ENCODE assay signal across 17 cellular contexts in the genomic region with DNA sequence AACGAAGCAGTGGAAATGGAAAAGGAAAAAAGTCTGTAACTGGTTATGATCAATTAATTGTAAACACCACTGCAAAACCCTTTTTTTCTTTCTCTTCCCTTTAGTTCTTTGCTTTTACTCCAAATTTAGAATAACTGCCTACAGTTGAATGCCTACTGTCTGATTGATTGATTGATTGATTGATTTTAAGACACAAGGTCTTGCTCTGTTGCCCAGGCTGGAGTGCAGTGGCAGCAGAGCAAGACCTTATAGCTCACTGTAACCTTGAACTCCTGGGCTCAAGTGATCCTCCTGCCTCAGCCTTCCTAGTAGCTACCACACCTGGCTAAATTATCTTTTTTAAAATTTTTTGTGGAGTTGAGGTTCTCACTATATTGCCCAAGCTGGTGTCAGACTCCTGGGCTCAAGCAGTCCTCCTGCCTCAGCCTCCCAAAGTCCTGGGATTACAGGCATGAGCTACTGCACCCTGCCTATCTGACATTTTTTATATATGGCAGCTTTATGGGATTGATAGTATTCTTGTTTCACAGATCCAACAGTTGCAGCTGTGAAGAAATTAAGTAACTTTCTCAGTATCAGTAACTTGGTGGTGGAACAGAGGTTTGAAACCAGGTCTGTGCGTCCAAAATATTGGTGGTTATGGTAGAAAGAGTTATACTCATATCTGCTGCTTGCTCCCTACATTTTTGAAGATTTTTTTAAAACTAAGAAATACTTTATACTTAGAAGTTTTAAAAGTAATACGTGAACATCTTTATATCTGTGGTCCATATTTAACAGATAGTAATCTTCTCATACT. TPM values are rescaled to one million over a fixed set of nuclear protein-coding genes. Genes with fewer than 3 reads are reported as not detected.
A peak's percentile ranks its signal among the peaks of the same experiment; 100 is the strongest.
DNase-seq lines count a peak whose midpoint lies in the region; ATAC-seq and TF ChIP-seq lines count a peak whose summit lies in the region.
"Had no signal": no experiment of that assay in that cellular context is flagged by ENCODE, and none has a peak within 500 bp of the region (broad histone marks: within the 10 kb centered on the region; RNA-seq: fewer than 3 reads in every experiment).

No MANE protein-coding gene starts in this region.

- POLR2A ChIA-PET in activated naive CD8-positive, alpha-beta T cell treated with anti-CD3 and anti-CD28 coated beads, Interleukin-2, amount 10 ng/mL, durations not matched to agents 7 days and 5 days (lab: Charles Lee) = interaction anchor here (0.7 to 1.2 kb wide), 2 partner anchors 12 to 704 kb away, joined by 3 read pairs; a partner anchor contains a TSS
- POLR2A ChIA-PET in WTC11 (lab: Charles Lee) = no interaction called here

- H3K9me3 Mint-ChIP-seq in activated naive CD8-positive, alpha-beta T cell treated with anti-CD3 and anti-CD28 coated beads, Interleukin-2, amount 10 ng/mL, durations not matched to agents 7 days and 5 days = no peaks in the 10 kb centered on the region
- H3K9me3 Mint-ChIP-seq in activated naive CD8-positive, alpha-beta T cell treated with anti-CD3 and anti-CD28 coated beads, Interleukin-2, amount 50 U/mL, for 24 hours = no peaks in the 10 kb centered on the region
- H3K9me3 Mint-ChIP-seq in WTC11 (no peaks in the 10 kb centered on the region), progenitor cell of endocrine pancreas (ENCODE audit: low read depth) (no peaks in the 10 kb centered on the region)
- H3K9me3 Mint-ChIP-seq: activated naive CD4-positive, alpha-beta T cell treated with anti-CD3 and anti-CD28 coated beads for 36 hours had no signal

- peaks cover 21% of the 10 kb centered on the region for H3K4me1 Mint-ChIP-seq in activated naive CD8-positive, alpha-beta T cell treated with anti-CD3 and anti-CD28 coated beads, Interleukin-2, amount 10 ng/mL, durations not matched to agents 7 days and 5 days
- peaks cover 61% of the 10 kb centered on the region for H3K4me1 Mint-ChIP-seq in activated naive CD8-positive, alpha-beta T cell treated with anti-CD3 and anti-CD28 coated beads, Interleukin-2, amount 50 U/mL, for 24 hours
- peaks cover 14% of the 10 kb centered on the region for H3K4me1 Mint-ChIP-seq in WTC11
- peaks cover 25% of the 10 kb centered on the region for H3K4me1 Mint-ChIP-seq in progenitor cell of endocrine pancreas (ENCODE audit: low read depth)

- peak overlapping the region; percentile 53 for H3K27ac Mint-ChIP-seq in activated naive CD8-positive, alpha-beta T cell treated with anti-CD3 and anti-CD28 coated beads, Interleukin-2, amount 10 ng/mL, durations not matched to agents 7 days and 5 days
- no peak overlapping the region for H3K27ac Mint-ChIP-seq in activated naive CD8-positive, alpha-beta T cell treated with anti-CD3 and anti-CD28 coated beads, Interleukin-2, amount 50 U/mL, for 24 hours
- peak overlapping the region; percentile 65; the same call in 1 of the 2 replicates for H3K27ac Mint-ChIP-seq in WTC11
- peak overlapping the region; percentile 41 for H3K27ac Mint-ChIP-seq in progenitor cell of endocrine pancreas
- H3K27ac Mint-ChIP-seq: activated naive CD4-positive, alpha-beta T cell treated with anti-CD3 and anti-CD28 coated beads for 36 hours had no signal

- H3K27me3 Mint-ChIP-seq in activated naive CD8-positive, alpha-beta T cell treated with anti-CD3 and anti-CD28 coated beads, Interleukin-2, amount 10 ng/mL, durations not matched to agents 7 days and 5 days = no peaks in the 10 kb centered on the region
- H3K27me3 Mint-ChIP-seq in activated naive CD8-positive, alpha-beta T cell treated with anti-CD3 and anti-CD28 coated beads, Interleukin-2, amount 50 U/mL, for 24 hours = no peaks in the 10 kb centered on the region
- H3K27me3 Mint-ChIP-seq in WTC11 (ENCODE audit: low read depth) = no peaks in the 10 kb centered on the region
- H3K27me3 Mint-ChIP-seq in progenitor cell of endocrine pancreas = no peaks in the 10 kb centered on the region

- no peak for DNase-seq in activated naive CD8-positive, alpha-beta T cell treated with anti-CD3 and anti-CD28 coated beads, Interleukin-2, amount 10 ng/mL, durations not matched to agents 7 days and 5 days
- DNase-seq in activated naive CD8-positive, alpha-beta T cell treated with anti-CD3 and anti-CD28 coated beads, Interleukin-2, amount 50 U/mL, for 24 hours = no peak
- no peak for DNase-seq in WTC11 (ENCODE audit: low spot score)
- DNase-seq in progenitor cell of endocrine pancreas (ENCODE audit: low spot score, unreplicated experiment) = no peak
- DNase-seq in NCI-H1048 (lab: John Stamatoyannopoulos, UW) = no peak
- DNase-seq in medulla oblongata (ENCODE audit: extremely low spot score) = no peak
- DNase-seq: ACHN; activated CD4-positive, CD25-positive, alpha-beta regulatory T cell; activated naive CD4-positive, alpha-beta T cell treated with anti-CD3 and anti-CD28 coated beads for 36 hours; body of pancreas; Caco-2; glutamatergic neuron; Kasumi-1; NCI-H1417; NCI-H226 had no signal

- TF ChIP-seq CTCF in WTC11 (IDR thresholded peaks at IDR 0.05) (no peak), progenitor cell of endocrine pancreas (IDR thresholded peaks at IDR 0.05; ENCODE audit: unreplicated experiment) (no peak)

- ATAC-seq in activated naive CD8-positive, alpha-beta T cell treated with anti-CD3 and anti-CD28 coated beads, Interleukin-2, amount 10 ng/mL, durations not matched to agents 7 days and 5 days (ENCODE audit: low read depth) = no peak
- no peak for ATAC-seq in activated naive CD8-positive, alpha-beta T cell treated with anti-CD3 and anti-CD28 coated beads, Interleukin-2, amount 50 U/mL, for 24 hours
- ATAC-seq in GM21786 (IDR thresholded peaks at IDR 0.05; ENCODE audit: unreplicated experiment) (peak; percentile 55), WTC11 (no peak), HG02642 (IDR thresholded peaks at IDR 0.05; ENCODE audit: poor library complexity, unreplicated experiment) (no peak)
- ATAC-seq: body of pancreas had no signal

- H3K36me3 Mint-ChIP-seq in activated naive CD8-positive, alpha-beta T cell treated with anti-CD3 and anti-CD28 coated beads, Interleukin-2, amount 10 ng/mL, durations not matched to agents 7 days and 5 days = peaks cover 8% of the 10 kb centered on the region
- peaks cover 13% of the 10 kb centered on the region for H3K36me3 Mint-ChIP-seq in activated naive CD8-positive, alpha-beta T cell treated with anti-CD3 and anti-CD28 coated beads, Interleukin-2, amount 50 U/mL, for 24 hours (ENCODE audit: low read depth)
- H3K36me3 Mint-ChIP-seq in WTC11 = peaks cover 3% of the 10 kb centered on the region; the same call in 1 of the 2 replicates
- peaks cover 9% of the 10 kb centered on the region for H3K36me3 Mint-ChIP-seq in progenitor cell of endocrine pancreas (ENCODE audit: insufficient read depth)

- CTCF ChIA-PET in WTC11 (lab: Charles Lee) = no interaction called here

- H3K4me3 Mint-ChIP-seq in activated naive CD8-positive, alpha-beta T cell treated with anti-CD3 and anti-CD28 coated beads, Interleukin-2, amount 10 ng/mL, durations not matched to agents 7 days and 5 days = no peak overlapping the region
- H3K4me3 Mint-ChIP-seq in activated naive CD8-positive, alpha-beta T cell treated with anti-CD3 and anti-CD28 coated beads, Interleukin-2, amount 50 U/mL, for 24 hours = no peak overlapping the region
- H3K4me3 Mint-ChIP-seq in WTC11 = no peak overlapping the region
- no peak overlapping the region for H3K4me3 Mint-ChIP-seq in progenitor cell of endocrine pancreas (ENCODE audit: low read depth)
- H3K4me3 Mint-ChIP-seq: activated naive CD4-positive, alpha-beta T cell treated with anti-CD3 and anti-CD28 coated beads for 36 hours had no signal

TF ChIP-seq in WTC11, 78 proteins besides CTCF, POLR2A, EP300 and RAD21 (continues in another document):
- TF ChIP-seq ZNF138 (CRISPR knock-in tag; conservative IDR thresholded peaks at IDR 0.05) = no peak
- TF ChIP-seq RELA (CRISPR knock-in tag; IDR thresholded peaks at IDR 0.05; ENCODE audit: borderline replicate concordance) = no peak
- no peak for TF ChIP-seq NFYB (CRISPR knock-in tag; conservative IDR thresholded peaks at IDR 0.05; ENCODE audit: low read depth)
- TF ChIP-seq NR2C2 (CRISPR knock-in tag; IDR thresholded peaks at IDR 0.05) = no peak
- TF ChIP-seq KAT7 (CRISPR knock-in tag; IDR thresholded peaks at IDR 0.05; ENCODE audit: borderline replicate concordance) = no peak
- TF ChIP-seq CBFB (CRISPR knock-in tag; IDR thresholded peaks at IDR 0.05; ENCODE audit: low read depth) = no peak
- TF ChIP-seq, protein P1, sequence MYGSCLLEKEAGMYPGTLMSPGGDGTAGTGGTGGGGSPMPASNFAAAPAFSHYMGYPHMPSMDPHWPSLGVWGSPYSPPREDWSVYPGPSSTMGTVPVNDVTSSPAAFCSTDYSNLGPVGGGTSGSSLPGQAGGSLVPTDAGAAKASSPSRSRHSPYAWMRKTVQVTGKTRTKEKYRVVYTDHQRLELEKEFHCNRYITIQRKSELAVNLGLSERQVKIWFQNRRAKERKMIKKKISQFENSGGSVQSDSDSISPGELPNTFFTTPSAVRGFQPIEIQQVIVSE (CRISPR knock-in tag; IDR thresholded peaks at IDR 0.05; ENCODE audit: borderline replicate concordance) = no peak
- TF ChIP-seq NFATC4 (CRISPR knock-in tag; IDR thresholded peaks at IDR 0.05) = no peak
- TF ChIP-seq, protein P2, sequence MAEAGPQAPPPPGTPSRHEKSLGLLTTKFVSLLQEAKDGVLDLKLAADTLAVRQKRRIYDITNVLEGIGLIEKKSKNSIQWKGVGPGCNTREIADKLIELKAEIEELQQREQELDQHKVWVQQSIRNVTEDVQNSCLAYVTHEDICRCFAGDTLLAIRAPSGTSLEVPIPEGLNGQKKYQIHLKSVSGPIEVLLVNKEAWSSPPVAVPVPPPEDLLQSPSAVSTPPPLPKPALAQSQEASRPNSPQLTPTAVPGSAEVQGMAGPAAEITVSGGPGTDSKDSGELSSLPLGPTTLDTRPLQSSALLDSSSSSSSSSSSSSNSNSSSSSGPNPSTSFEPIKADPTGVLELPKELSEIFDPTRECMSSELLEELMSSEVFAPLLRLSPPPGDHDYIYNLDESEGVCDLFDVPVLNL (CRISPR knock-in tag; IDR thresholded peaks at IDR 0.05; ENCODE audit: borderline replicate concordance, low read depth) = no peak

RNA-seq across cellular contexts. Expression of a gene that starts 12.4 kb away (rescaled TPM):
- 10 to 100 TPM; 67.4 to 73.1 TPM for total RNA-seq in activated naive CD8-positive, alpha-beta T cell treated with anti-CD3 and anti-CD28 coated beads, Interleukin-2, amount 10 ng/mL, durations not matched to agents 7 days and 5 days
- total RNA-seq in WTC11 (2021) (131 to 138 TPM (median 135 TPM) in 3 replicates), progenitor cell of endocrine pancreas (105 and 110 TPM in 2 replicates)
